ENCODE assay signal across 8 cellular contexts in genomic region chr7:123749537-123749857, GRCh38. TPM values are rescaled to one million over a fixed set of nuclear protein-coding genes. Genes with fewer than 3 reads are reported as not detected.
DNase-seq lines count a peak whose midpoint lies in the region; ATAC-seq and TF ChIP-seq lines count a peak whose summit lies in the region.

No MANE protein-coding gene starts in this region.

- peaks cover 47% of the 10 kb centered on the region for H3K79me2 ChIP-seq in ACC112 (ENCODE audit: control insufficient read depth, insufficient read depth, low read length, unreplicated experiment)

- no peaks in the 10 kb centered on the region for H3K27me3 ChIP-seq in ACC112 (ENCODE audit: insufficient read depth, low read length)
- no peaks in the 10 kb centered on the region for H3K27me3 ChIP-seq in adrenal gland

- WGBS in adrenal gland, 4 donors, result 0 to 3% (median 2%) methylated on average over 10 of the region's 10 CpGs

- no peaks in the 10 kb centered on the region for H3K9me3 ChIP-seq in adrenal gland (replicated peaks in 1 of 3)

- H3K27ac ChIP-seq in ACC112 (ENCODE audit: low read depth, low read length) (peak overlapping the region; percentile 91), adrenal gland (peak overlapping the region; percentile 88 to 99 (median 98))

- H2AFZ ChIP-seq in ACC112 (ENCODE audit: low read length, unreplicated experiment), result peak overlapping the region; percentile 73

- TF ChIP-seq POLR2A in adrenal gland (IDR thresholded peaks at IDR 0.05), result no peak

- TF ChIP-seq CTCF in GM12875 (IDR thresholded peaks at IDR 0.05; ENCODE audit: borderline replicate concordance, insufficient read depth, low read depth, low read length), result 0 out of 2 replicates have a peak, but pooled peaks have one; percentile 9
- peak in 4 of 6 experiments; percentile 18 to 60 (median 42) for TF ChIP-seq CTCF in adrenal gland (IDR thresholded peaks at IDR 0.05)

- intact Hi-C loops in adrenal gland (cut with DNase I), result no loop called here

- ATAC-seq in HG02870 (IDR thresholded peaks at IDR 0.05; ENCODE audit: unreplicated experiment), result peak; percentile 18

- no peaks in the 10 kb centered on the region for H3K36me3 ChIP-seq in ACC112 (ENCODE audit: insufficient read depth, low read length)
- H3K36me3 ChIP-seq in adrenal gland (replicated peaks in 1 of 2), result no peaks in the 10 kb centered on the region

- H3K4me1 ChIP-seq in ACC112 (ENCODE audit: control insufficient read depth, insufficient read depth, low read length, unreplicated experiment) (peaks cover 49% of the 10 kb centered on the region), adrenal gland (replicated peaks in 1 of 2) (peaks cover 24 to 59% of the 10 kb centered on the region in 2 donors)

- DNase-seq in NCI-H2081 treated with DMSO at 0.1 percent for 48 hours (lab: John Stamatoyannopoulos, UW) (peak; percentile 78), adrenal gland (peak in 2 of 7 donors; percentile 52 to 60), NCI-H345 treated with DMSO at 0.1 percent for 48 hours (lab: John Stamatoyannopoulos, UW; ENCODE audit: unreplicated experiment) (no peak)
- peak; percentile 44 for DNase-seq in stimulated activated CD4-positive, alpha-beta T cell treated with anti-CD3 and anti-CD28 coated beads, Interleukin-1b, Interleukin-23, amount 100 ng/mL, for 48 hours

- H3K4me3 ChIP-seq in ACC112 (ENCODE audit: low read depth, low read length), result peak overlapping the region; percentile 96
- peak overlapping the region; percentile 97 for H3K4me3 ChIP-seq in GM12875 (ENCODE audit: low read depth, low read length)
- peak overlapping the region in 3 of 4 donors; percentile 48 to 95 (median 75) for H3K4me3 ChIP-seq in adrenal gland
- H3K4me3 ChIP-seq in iPS-11a (ENCODE audit: low read depth, low read length), result peak overlapping the region; percentile 91

RNA-seq across cellular contexts. Expression of gene WASL, which starts 0.7 kb away (rescaled TPM):
- 10 to 100 TPM; 27.6 to 52.1 (median 36.2) TPM for total RNA-seq in adrenal gland
- polyA plus RNA-seq in adrenal gland, result 10 to 100 TPM; 12.2 to 44.0 (median 17.9) TPM
